ENCODE assay signal across 1 cellular context in genomic region chr12:599756-600155, GRCh38.
TF ChIP-seq lines count a peak whose summit lies in the region.

No MANE protein-coding gene starts in this region.

TF ChIP-seq in GM23338, 12 proteins besides CTCF, POLR2A, EP300 and RAD21 (continued from another document):
- TF ChIP-seq ZNF114 (CRISPR knock-in tag; IDR thresholded peaks at IDR 0.05) (no peak), REST (IDR thresholded peaks at IDR 0.05; ENCODE audit: unreplicated experiment) (no peak), JUNB (IDR thresholded peaks at IDR 0.05; ENCODE audit: unreplicated experiment) (no peak), EZH2 (IDR thresholded peaks at IDR 0.05; ENCODE audit: low read depth, unreplicated experiment) (no peak), EZH2phosphoT487 (IDR thresholded peaks at IDR 0.05; ENCODE audit: unreplicated experiment) (no peak)
